25 cellular contexts compared by ENCODE assay signal in the genomic region with DNA sequence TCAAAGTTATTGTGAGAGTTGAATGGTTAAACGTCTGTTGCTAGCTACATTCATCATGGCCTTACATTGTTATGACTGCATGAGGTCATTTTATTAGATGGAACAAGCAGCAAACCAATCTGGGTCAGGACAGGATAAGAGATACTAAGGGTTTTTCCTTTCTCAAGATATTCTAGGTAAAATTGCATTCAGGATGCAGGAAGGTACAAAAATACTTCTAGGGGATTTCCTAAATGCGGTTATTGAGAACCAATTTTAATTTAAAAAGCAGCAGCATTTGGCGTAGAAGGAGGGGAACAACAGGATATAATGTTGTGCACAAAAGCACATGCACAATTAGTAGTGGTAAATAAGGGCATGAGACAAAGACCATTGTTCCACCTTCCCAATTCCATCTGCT. TPM values are rescaled to one million over a fixed set of nuclear protein-coding genes. Genes with fewer than 3 reads are reported as not detected.
DNase-seq lines count a peak whose midpoint lies in the region; ATAC-seq, FAIRE-seq and TF ChIP-seq lines count a peak whose summit lies in the region.
"Had no signal": no experiment of that assay in that cellular context is flagged by ENCODE, and none has a peak within 500 bp of the region (broad histone marks: within the 10 kb centered on the region; RNA-seq: fewer than 3 reads in every experiment).

No MANE protein-coding gene starts in this region.

- peak; percentile 67 for ATAC-seq in HG02852 (IDR thresholded peaks at IDR 0.05; ENCODE audit: unreplicated experiment)
- no peak for ATAC-seq in activated CD4-positive, alpha-beta T cell treated with anti-CD3 and anti-CD28 coated beads for 36 hours
- ATAC-seq: activated CD8-positive, alpha-beta T cell treated with anti-CD3 and anti-CD28 coated beads, Interleukin-2, amount 10 ng/mL, durations not matched to agents 7 days and 5 days; naive thymus-derived CD4-positive, alpha-beta T cell had no signal

- CTCF ChIA-PET in activated CD4-positive, alpha-beta T cell treated with anti-CD3 and anti-CD28 coated beads for 36 hours (lab: Charles Lee) = no interaction called here

- POLR2A ChIA-PET in activated CD4-positive, alpha-beta T cell treated with anti-CD3 and anti-CD28 coated beads for 36 hours (lab: Charles Lee) = no interaction called here

- peak; percentile 39 for FAIRE-seq in GM18507 (lab: Jason Lieb, UNC)
- FAIRE-seq: GM19239 had no signal

- H3K9me3 Mint-ChIP-seq in activated CD4-positive, alpha-beta T cell treated with anti-CD3 and anti-CD28 coated beads for 36 hours (ENCODE audit: low read depth) = peaks cover 14% of the 10 kb centered on the region

- TF ChIP-seq CTCF in GM12865 (IDR thresholded peaks at IDR 0.05; ENCODE audit: insufficient read depth, low read depth, low read length, missing control alignments) = no peak

- DNase-seq in GM12865 (ENCODE audit: low read depth) = peak; percentile 53
- DNase-seq in GM18507 (ENCODE audit: extremely low spot score, insufficient read length, low read depth) = no peak
- peak; percentile 81 for DNase-seq in NCI-H774 (lab: John Stamatoyannopoulos, UW)
- DNase-seq in LoVo (ENCODE audit: low spot score) = no peak
- no peak for DNase-seq in SW480 (ENCODE audit: low spot score)
- DNase-seq in activated CD4-positive, alpha-beta T cell treated with anti-CD3 and anti-CD28 coated beads for 36 hours = no peak
- DNase-seq: activated CD4-positive, CD25-positive, alpha-beta regulatory T cell treated with anti-CD3 and anti-CD28 coated beads, Interleukin-2, amount 50 U/mL, for 72 hours; activated CD8-positive, alpha-beta T cell treated with anti-CD3 and anti-CD28 coated beads, Interleukin-2, amount 10 ng/mL, durations not matched to agents 7 days and 5 days; activated effector memory CD4-positive, alpha-beta T cell treated with Interleukin-2 at 50 U/mL for 16 hours; activated T-cell treated with anti-CD3 and anti-CD28 coated beads for 4 hours; CD4-positive, CD25-positive, alpha-beta regulatory T cell; GOT3; IMR-90; naive thymus-derived CD4-positive, alpha-beta T cell; NCI-H524; occipital lobe; RPMI8226; stimulated activated CD8-positive, alpha-beta memory T cell treated with anti-CD3 and anti-CD28 coated beads, Interleukin-4, amount 100 ng/mL, for 48 hours; transverse colon had no signal

- intact Hi-C loops in activated CD4-positive, alpha-beta T cell treated with anti-CD3 and anti-CD28 coated beads for 36 hours (cut with DNase I, micrococcal nuclease) = no loop called here

- no peak overlapping the region for H3K27ac Mint-ChIP-seq in activated CD4-positive, alpha-beta T cell treated with anti-CD3 and anti-CD28 coated beads for 36 hours
- H3K27ac Mint-ChIP-seq: activated CD8-positive, alpha-beta T cell treated with anti-CD3 and anti-CD28 coated beads, Interleukin-2, amount 10 ng/mL, durations not matched to agents 7 days and 5 days; CD4-positive, CD25-positive, alpha-beta regulatory T cell; naive thymus-derived CD4-positive, alpha-beta T cell; T-helper 1 cell treated with Interleukin-12 subunit alpha and Interleukin-12 subunit beta and Interleukin-4 antibody, amounts not matched to agents 30 μg/mL and 1 μg/mL, for 36 hours had no signal

- H3K27me3 Mint-ChIP-seq in activated CD4-positive, alpha-beta T cell treated with anti-CD3 and anti-CD28 coated beads for 36 hours = no peaks in the 10 kb centered on the region
- H3K27me3 Mint-ChIP-seq: CD4-positive, CD25-positive, alpha-beta regulatory T cell; central memory CD8-positive, alpha-beta T cell; naive thymus-derived CD4-positive, alpha-beta T cell had no signal

- H3K36me3 Mint-ChIP-seq in activated CD4-positive, alpha-beta T cell treated with anti-CD3 and anti-CD28 coated beads for 36 hours (ENCODE audit: low read depth) = no peaks in the 10 kb centered on the region
- H3K36me3 Mint-ChIP-seq: CD4-positive, CD25-positive, alpha-beta regulatory T cell; naive thymus-derived CD4-positive, alpha-beta T cell had no signal

- H3K4me3 Mint-ChIP-seq in activated CD4-positive, alpha-beta T cell treated with anti-CD3 and anti-CD28 coated beads for 36 hours = no peak overlapping the region
- H3K4me3 Mint-ChIP-seq: activated CD8-positive, alpha-beta T cell treated with anti-CD3 and anti-CD28 coated beads, Interleukin-2, amount 10 ng/mL, durations not matched to agents 7 days and 5 days; CD4-positive, CD25-positive, alpha-beta regulatory T cell; central memory CD8-positive, alpha-beta T cell; naive thymus-derived CD4-positive, alpha-beta T cell; T-helper 1 cell treated with Interleukin-12 subunit alpha and Interleukin-12 subunit beta and Interleukin-4 antibody, amounts not matched to agents 30 μg/mL and 1 μg/mL, for 36 hours had no signal

- H3K4me3 ChIP-seq in GM12865 (ENCODE audit: low read depth, low read length) = no peak overlapping the region
- H3K4me3 ChIP-seq: transverse colon had no signal

- H3K4me1 Mint-ChIP-seq in activated CD4-positive, alpha-beta T cell treated with anti-CD3 and anti-CD28 coated beads for 36 hours = no peaks in the 10 kb centered on the region
- H3K4me1 Mint-ChIP-seq: CD4-positive, CD25-positive, alpha-beta regulatory T cell; central memory CD8-positive, alpha-beta T cell; naive thymus-derived CD4-positive, alpha-beta T cell had no signal

RNA-seq across cellular contexts. Expression of gene LURAP1L, which starts 39.2 kb away (rescaled TPM):
- total RNA-seq in activated CD4-positive, alpha-beta T cell treated with anti-CD3 and anti-CD28 coated beads for 36 hours = not detected
- total RNA-seq: activated CD8-positive, alpha-beta T cell treated with anti-CD3 and anti-CD28 coated beads, Interleukin-2, amount 10 ng/mL, durations not matched to agents 7 days and 5 days; CD4-positive, CD25-positive, alpha-beta regulatory T cell; naive thymus-derived CD4-positive, alpha-beta T cell had no signal

RNA-seq across cellular contexts. Expression of gene TYRP1, which starts 42.5 kb away (rescaled TPM):
- total RNA-seq in activated CD4-positive, alpha-beta T cell treated with anti-CD3 and anti-CD28 coated beads for 36 hours = not detected
- total RNA-seq: activated CD8-positive, alpha-beta T cell treated with anti-CD3 and anti-CD28 coated beads, Interleukin-2, amount 10 ng/mL, durations not matched to agents 7 days and 5 days; CD4-positive, CD25-positive, alpha-beta regulatory T cell; mesenteric fat pad; naive thymus-derived CD4-positive, alpha-beta T cell; skeletal muscle tissue had no signal

Comparison
In these comparisons a context has a peak if more than half of its experiments do, and no peak if none do; other contexts are left out.
1. DNase-seq: peak in GM12865 (single experiment) and NCI-H774 (single experiment); none in GM18507 (single experiment), LoVo (single experiment), SW480 (single experiment) and activated CD4-positive, alpha-beta T cell treated with anti-CD3 and anti-CD28 coated beads for 36 hours (single experiment).